Comparison of ENCODE assay signal across 1 cellular context in genomic region chr9:132418743-132419363, GRCh38.
TF ChIP-seq lines count a peak whose summit lies in the region.

No MANE protein-coding gene starts in this region.

TF ChIP-seq in K562, 482 proteins besides CTCF, POLR2A, EP300 and RAD21:
- TF ChIP-seq ETV1 (tag; conservative IDR thresholded peaks at IDR 0.05; ENCODE audit: low read depth) (no peak), CBX2 (IDR thresholded peaks at IDR 0.05; ENCODE audit: insufficient read depth, low read length, poor library complexity, severe bottlenecking) (peak; percentile 97), FIP1L1 (IDR thresholded peaks at IDR 0.05; ENCODE audit: low read depth, low read length, poor library complexity, severe bottlenecking) (no peak), CBX8 (IDR thresholded peaks at IDR 0.05; ENCODE audit: borderline replicate concordance, extremely low read depth, low read depth, low read length, poor library complexity, severe bottlenecking) (peak; percentile 97), ZNF197 (CRISPR knock-in tag; IDR thresholded peaks at IDR 0.05; ENCODE audit: low read depth) (no peak)
